8 cellular contexts compared by ENCODE assay signal in genomic region chr9:99820330-99821186, GRCh38. TPM values are rescaled to one million over a fixed set of nuclear protein-coding genes. Genes with fewer than 3 reads are reported as not detected.
DNase-seq lines count a peak whose midpoint lies in the region; ATAC-seq and TF ChIP-seq lines count a peak whose summit lies in the region.

No MANE protein-coding gene starts in this region.

- H3K27me3 ChIP-seq in H9 (ENCODE audit: insufficient read depth, low read length): peaks cover 35% of the 10 kb centered on the region
- H3K27me3 ChIP-seq in Peyer's patch: peaks cover 0 to 5% of the 10 kb centered on the region in 2 donors
- H3K27me3 ChIP-seq in gastroesophageal sphincter: peaks cover 2% of the 10 kb centered on the region
- H3K27me3 ChIP-seq in neuron (ENCODE audit: insufficient read depth, low read length): no peaks in the 10 kb centered on the region
- peaks cover 0 to 24% (median 11%) of the 10 kb centered on the region in 4 donors for H3K27me3 ChIP-seq in upper lobe of left lung

- no peaks in the 10 kb centered on the region for H4K20me1 ChIP-seq in H9 (ENCODE audit: control insufficient read depth, insufficient read depth, insufficient read length)

- no peak overlapping the region for H2BK12ac ChIP-seq in H9 (ENCODE audit: insufficient read length, low read depth, low read length)

- TF ChIP-seq CTCF in H9 (conservative IDR thresholded peaks at IDR 0.05): no peak
- TF ChIP-seq CTCF in Peyer's patch (IDR thresholded peaks at IDR 0.05): no peak
- no peak for TF ChIP-seq CTCF in gastroesophageal sphincter (IDR thresholded peaks at IDR 0.05)
- TF ChIP-seq CTCF in upper lobe of left lung (IDR thresholded peaks at IDR 0.05): no peak

- H3K36me3 Mint-ChIP-seq in H9 (ENCODE audit: insufficient read depth in 1 of 3, low read depth in 3 of 3): peaks cover 0 to 2% (median 0%) of the 10 kb centered on the region in 3 experiments; a peak in 2 of 7 replicates

- H3K18ac ChIP-seq in H9 (ENCODE audit: insufficient read length, low read depth, low read length): peak overlapping the region; percentile 15

- no peak overlapping the region for H4K8ac ChIP-seq in H9 (replicated peaks; ENCODE audit: insufficient read length, low read depth, low read length)

- no peak for TF ChIP-seq POLR2A in Peyer's patch (IDR thresholded peaks at IDR 0.05)
- no peak for TF ChIP-seq POLR2A in gastroesophageal sphincter (IDR thresholded peaks at IDR 0.05)
- no peak for TF ChIP-seq POLR2A in upper lobe of left lung (IDR thresholded peaks at IDR 0.05)

- no peak overlapping the region for H3K4ac ChIP-seq in H9 (ENCODE audit: low read depth, low read length)

- H3K36me3 ChIP-seq in Peyer's patch: no peaks in the 10 kb centered on the region
- H3K36me3 ChIP-seq in gastroesophageal sphincter: no peaks in the 10 kb centered on the region
- H3K36me3 ChIP-seq in neuron (ENCODE audit: insufficient read depth, low read length): no peaks in the 10 kb centered on the region
- H3K36me3 ChIP-seq in upper lobe of left lung: no peaks in the 10 kb centered on the region

- H4K91ac ChIP-seq in H9 (ENCODE audit: insufficient read length, low read depth, low read length): no peak overlapping the region

- peaks cover 58% of the 10 kb centered on the region for H3K27me3 Mint-ChIP-seq in H9 (ENCODE audit: low read depth)

- no peak overlapping the region for H3K23ac ChIP-seq in H9 (ENCODE audit: insufficient read length, low read depth, low read length)

- H2BK20ac ChIP-seq in H9 (ENCODE audit: low read depth, low read length, poor library complexity, severe bottlenecking): no peak overlapping the region

- no peak overlapping the region for H3K56ac ChIP-seq in H9 (ENCODE audit: insufficient read length, low read depth, low read length)

- H3K4me3 ChIP-seq in Peyer's patch: peak overlapping the region; percentile 74 to 88 (median 82)
- peak overlapping the region; percentile 60 to 92 for H3K4me3 ChIP-seq in gastroesophageal sphincter
- H3K4me3 ChIP-seq in neuron (ENCODE audit: low read length): peak overlapping the region; percentile 66
- H3K4me3 ChIP-seq in upper lobe of left lung: peak overlapping the region; percentile 71 to 96 (median 76)

- peaks cover 47% of the 10 kb centered on the region for H3K23me2 ChIP-seq in H9 (ENCODE audit: insufficient read length, low read depth, low read length, poor library complexity, severe bottlenecking)

- no peak overlapping the region for H3T11ph ChIP-seq in H9 (ENCODE audit: low read length)

- H3K27ac Mint-ChIP-seq in H9: peak overlapping the region; percentile 9 to 78 (median 73); a peak in 3 of 7 replicates

- H2BK120ac ChIP-seq in H9 (ENCODE audit: low read depth, low read length, poor library complexity, severe bottlenecking): no peak overlapping the region

- H3K9ac ChIP-seq in H9 (ENCODE audit: extremely low read depth, insufficient read length, low read length): peak overlapping the region; percentile 1

- H3K4me1 ChIP-seq in H9 (ENCODE audit: insufficient read depth, low read length) (peaks cover 7% of the 10 kb centered on the region; the same call in 1 of the 2 replicates), Peyer's patch (peaks cover 0 to 40% (median 23%) of the 10 kb centered on the region in 4 donors), gastroesophageal sphincter (peaks cover 4 to 61% (median 6%) of the 10 kb centered on the region in 3 donors), neuron (ENCODE audit: insufficient read depth, low read length) (peaks cover 48% of the 10 kb centered on the region), upper lobe of left lung (peaks cover 38 to 57% (median 48%) of the 10 kb centered on the region in 4 donors)

- H3K4me2 ChIP-seq in H9 (ENCODE audit: insufficient read depth, insufficient read length, low read length): peak overlapping the region; percentile 98

- no peaks in the 10 kb centered on the region for H3K79me1 ChIP-seq in H9 (ENCODE audit: insufficient read depth, low read depth, low read length, poor library complexity, severe bottlenecking)

- H2AK5ac ChIP-seq in H9 (ENCODE audit: insufficient read length, low read length): no peak overlapping the region

- no peaks in the 10 kb centered on the region for H3K79me2 ChIP-seq in H9 (ENCODE audit: insufficient read depth, low read length)

- H3K4me3 Mint-ChIP-seq in H9: peak overlapping the region; percentile 86 to 96

- H2AFZ ChIP-seq in H9 (ENCODE audit: low read length) (peak overlapping the region; percentile 61), neuron (ENCODE audit: low read depth, low read length) (peak overlapping the region; percentile 69)

- no peak overlapping the region for H2BK5ac ChIP-seq in H9 (ENCODE audit: insufficient read length, low read length)

- TF ChIP-seq EP300 in gastroesophageal sphincter (IDR thresholded peaks at IDR 0.05) (no peak), upper lobe of left lung (IDR thresholded peaks at IDR 0.05) (no peak)

- no peak overlapping the region for H3K14ac ChIP-seq in H9 (ENCODE audit: insufficient read depth, low read length)

- ATAC-seq in gastroesophageal sphincter (peak; percentile 8), upper lobe of left lung (ENCODE audit: low FRiP score in 2 of 2) (peak; percentile 28 to 39), GM18511 (IDR thresholded peaks at IDR 0.05; ENCODE audit: unreplicated experiment) (no peak)

- H3K4me1 Mint-ChIP-seq in H9: peaks cover 44 to 45% of the 10 kb centered on the region in 2 experiments

- H3K9me3 ChIP-seq in H9 (ENCODE audit: control insufficient read depth, low read depth, low read length) (no peaks in the 10 kb centered on the region), Peyer's patch (no peaks in the 10 kb centered on the region), gastroesophageal sphincter (no peaks in the 10 kb centered on the region), neuron (ENCODE audit: low read length) (no peaks in the 10 kb centered on the region), upper lobe of left lung (no peaks in the 10 kb centered on the region)

- DNase-seq in AG08396 (ENCODE audit: low spot score) (peak; percentile 59), H9 (no peak), Peyer's patch (peak in 2 of 3 donors; percentile 78 to 84), upper lobe of left lung (peak; percentile 75 to 87)
- DNase-seq in activated naive CD4-positive, alpha-beta T cell treated with anti-CD3 and anti-CD28 coated beads, Interleukin-2, amount 50 U/mL, for 16 hours: peak; percentile 52

- H2BK15ac ChIP-seq in H9 (ENCODE audit: low read depth, low read length): no peak overlapping the region

- WGBS in H9 (ENCODE audit: extremely low coverage, insufficient read length, low lambda C conversion rate): no CpG with 5 or more reads among the region's 34 CpGs
- 0% methylated on average over 22 to 28 of the region's 34 CpGs for WGBS in gastroesophageal sphincter (ENCODE audit: low coverage in 1 of 2), 2 donors
- 0 to 1% methylated on average over 27 to 34 of the region's 34 CpGs for WGBS in upper lobe of left lung, 2 donors

- no peak overlapping the region for H4K5ac ChIP-seq in H9 (ENCODE audit: insufficient read length, low read depth, low read length)

- H3K27ac ChIP-seq in H9 (ENCODE audit: insufficient read length, low read depth, low read length) (no peak overlapping the region), Peyer's patch (peak overlapping the region; percentile 96 to 98 (median 98)), gastroesophageal sphincter (peak overlapping the region; percentile 87 to 99 (median 98)), upper lobe of left lung (peak overlapping the region; percentile 95 to 99 (median 97))

- H3K9me3 Mint-ChIP-seq in H9: peaks cover 0 to 3% of the 10 kb centered on the region in 2 experiments; a peak in 2 of 5 replicates

RNA-seq across cellular contexts. Expression of gene NR4A3, which starts 1.1 kb away (rescaled TPM):
- total RNA-seq in H9 (2021) (0.20 and 0.24 TPM in 2 replicates), Peyer's patch (1 to 10 TPM in 2 of 4 donors, under 1 TPM in 1, not detected in 1; 0.54 to 2.5 (median 1.0) TPM), gastroesophageal sphincter (10 to 100 TPM in 1 of 4 donors, 1 to 10 TPM in 2, under 1 TPM in 1; 0.52 to 51.2 (median 2.0) TPM), upper lobe of left lung (10 to 100 TPM in 1 of 6 donors, 1 to 10 TPM in 5; 1.0 to 10.8 (median 5.6) TPM)
